Comparison of ENCODE assay signal across 1 cellular context in genomic region chr10:63558132-63558784, GRCh38.
TF ChIP-seq lines count a peak whose summit lies in the region.

No MANE protein-coding gene starts in this region.

TF ChIP-seq in HEK293, 187 proteins besides CTCF, POLR2A, EP300 and RAD21 (continued from another document):
- peak; percentile 59; the same call in 1 of the 2 replicates for TF ChIP-seq ZNF18 (tag by site-specific recombination; IDR thresholded peaks at IDR 0.05)
- TF ChIP-seq SETDB1 (IDR thresholded peaks at IDR 0.05; ENCODE audit: insufficient read length, low read length) = no peak
- no peak for TF ChIP-seq ZNF404 (tag by site-specific recombination; IDR thresholded peaks at IDR 0.05)
- no peak for TF ChIP-seq ZEB2 (tag by site-specific recombination; IDR thresholded peaks at IDR 0.05)
- TF ChIP-seq ZNF302 (tag by site-specific recombination; IDR thresholded peaks at IDR 0.05; ENCODE audit: low read depth) = no peak
- TF ChIP-seq ZNF155 (tag by site-specific recombination; IDR thresholded peaks at IDR 0.05) = no peak
- TF ChIP-seq ZSCAN4 (tag by site-specific recombination; IDR thresholded peaks at IDR 0.05) = no peak
- TF ChIP-seq HIC1 (tag by site-specific recombination; IDR thresholded peaks at IDR 0.05) = no peak
- TF ChIP-seq ZNF121 (tag by site-specific recombination; IDR thresholded peaks at IDR 0.05) = peak; percentile 90
- TF ChIP-seq ZNF624 (tag by site-specific recombination; IDR thresholded peaks at IDR 0.05) = no peak
- no peak for TF ChIP-seq ZBTB21 (tag by site-specific recombination; IDR thresholded peaks at IDR 0.05)
